Comparison of ENCODE assay signal across 19 cellular contexts in genomic region chr2:128449226-128450061, GRCh38.
DNase-seq lines count a peak whose midpoint lies in the region; ATAC-seq, FAIRE-seq and TF ChIP-seq lines count a peak whose summit lies in the region.
"Had no signal": no experiment of that assay in that cellular context is flagged by ENCODE, and none has a peak within 500 bp of the region (broad histone marks: within the 10 kb centered on the region; RNA-seq: fewer than 3 reads in every experiment).

No MANE protein-coding gene starts in this region.

- in situ Hi-C loops in HepG2 (cut with HindIII; ENCODE audit: extremely low pct_ligation_motif_present, low pct_unique_long_range_greater_than_20kb): no loop called here

- no peaks in the 10 kb centered on the region for H3K9me3 ChIP-seq in HepG2 (ENCODE audit: low read length)

- H3K27me3 ChIP-seq in H7 (ENCODE audit: control insufficient read depth, insufficient read depth, low read length) (no peaks in the 10 kb centered on the region), HepG2 (ENCODE audit: control insufficient read depth in 1 of 2, insufficient read depth in 2 of 2, low read length in 2 of 2) (peaks cover 2 to 7% of the 10 kb centered on the region in 2 experiments; a peak in 2 of 5 replicates)
- H3K27me3 ChIP-seq: BLaER1 treated with 17β-estradiol and CSF1 and Interleukin-3, amounts not matched to agents 10 nM and 100 nM had no signal

- H2AFZ ChIP-seq in HepG2 (ENCODE audit: low read length): no peak overlapping the region
- H2AFZ ChIP-seq: GM23248 had no signal

- H3K4me2 ChIP-seq in HepG2 (ENCODE audit: low read depth, low read length): no peak overlapping the region

- H3K27ac ChIP-seq in HepG2 (ENCODE audit: extremely low read length, insufficient read depth, low read length): no peak overlapping the region
- H3K27ac ChIP-seq: GM23248 had no signal

- DNase-seq in H7 (peak; percentile 80), HepG2 (ENCODE audit: low spot score) (no peak), NCI-H187 treated with DMSO at 0.1 percent for 48 hours (lab: John Stamatoyannopoulos, UW) (no peak), GM19239 (ENCODE audit: insufficient read length, low spot score) (no peak)
- DNase-seq in activated CD8-positive, alpha-beta memory T cell treated with anti-CD3 and anti-CD28 coated beads, Interleukin-2, amount 50 U/mL, for 4 hours: peak; percentile 8
- no peak for DNase-seq in stimulated activated naive CD8-positive, alpha-beta T cell treated with anti-CD3 and anti-CD28 coated beads, Interleukin-15, Interleukin-2, amounts not matched to agents 100 U/mL and 50 U/mL, for 24 hours
- DNase-seq: activated CD4-positive, CD25-positive, alpha-beta regulatory T cell; effector memory CD4-positive, alpha-beta T cell; GM23248; hypothalamus; left colon; NCI-H2081 treated with DMSO at 0.1 percent for 48 hours; NCI-H69 had no signal

- no TSS peak for BruUV-seq in HepG2 (replicated peaks; lab: Mats Ljungman, UMichigan)

- no peak overlapping the region for H3K4me3 ChIP-seq in H7 (ENCODE audit: insufficient read depth, low read depth, low read length)
- H3K4me3 ChIP-seq in HepG2 (replicated peaks in 1 of 3; ENCODE audit: insufficient read depth in 1 of 3, low read depth in 2 of 3, low read length in 3 of 3): no peak overlapping the region
- H3K4me3 ChIP-seq: BLaER1 treated with 17β-estradiol and CSF1 and Interleukin-3, amounts not matched to agents 10 nM and 100 nM; GM23248 had no signal

- H3K4me3 Mint-ChIP-seq in stimulated activated memory B cell treated with anti-CD40 and anti-IgM and Interleukin-4, amounts not matched to agents 10 μg/mL and 1 μg/mL and 100 μg/mL, for 72 hours: no peak overlapping the region

- ATAC-seq in HepG2 (peak; percentile 51), GM18861 (IDR thresholded peaks at IDR 0.05; ENCODE audit: unreplicated experiment) (no peak)
- peak; percentile 44 for ATAC-seq in stimulated activated memory B cell treated with anti-CD40 and anti-IgM and Interleukin-4, amounts not matched to agents 10 μg/mL and 1 μg/mL and 100 μg/mL, for 72 hours
- ATAC-seq in stimulated activated naive CD8-positive, alpha-beta T cell treated with anti-CD3 and anti-CD28 coated beads, Interleukin-15, Interleukin-2, amounts not matched to agents 100 U/mL and 50 U/mL, for 24 hours: no peak
- ATAC-seq: activated naive CD4-positive, alpha-beta T cell treated with anti-CD3 and anti-CD28 coated beads, Interleukin-2, amount 50 U/mL, for 72 hours; left colon had no signal

- FAIRE-seq in HepG2 (lab: Jason Lieb, UNC) (no peak), GM19239 (lab: Jason Lieb, UNC) (no peak)
- FAIRE-seq: bronchial epithelial cell, RCC 7860 had no signal

- peaks cover 40% of the 10 kb centered on the region for H3K27me3 Mint-ChIP-seq in stimulated activated memory B cell treated with anti-CD40 and anti-IgM and Interleukin-4, amounts not matched to agents 10 μg/mL and 1 μg/mL and 100 μg/mL, for 72 hours

- H3K79me2 ChIP-seq in HepG2 (ENCODE audit: insufficient read depth, low read length): no peaks in the 10 kb centered on the region

- no peaks in the 10 kb centered on the region for H3K36me3 ChIP-seq in H7 (replicated peaks; ENCODE audit: control insufficient read depth, insufficient read depth, low read length)
- H3K36me3 ChIP-seq in HepG2 (replicated peaks in 1 of 2; ENCODE audit: control insufficient read depth in 1 of 2, insufficient read depth in 2 of 2, low read length in 2 of 2): no peaks in the 10 kb centered on the region

- POLR2A ChIA-PET in HepG2 (lab: Yijun Ruan, JAX): no interaction called here

- CTCF ChIA-PET in HepG2 (lab: Yijun Ruan, JAX; ENCODE audit: low intra/inter-chr PET ratio, low total read pairs): no interaction called here

- no peak for TF ChIP-seq RAD21 in HepG2 (CRISPR knock-in tag; IDR thresholded peaks at IDR 0.05)

- TF ChIP-seq CTCF in HepG2 (CRISPR knock-in tag; IDR thresholded peaks at IDR 0.05): no peak

- TF ChIP-seq POLR2A in HepG2 (IDR thresholded peaks at IDR 0.05; ENCODE audit: insufficient read depth in 1 of 2, low read depth in 2 of 2, low read length in 2 of 2): no peak

- H3K4me1 ChIP-seq in HepG2 (ENCODE audit: insufficient read depth, low read length): no peaks in the 10 kb centered on the region

- H4K20me1 ChIP-seq in HepG2 (ENCODE audit: insufficient read depth, low read length): no peaks in the 10 kb centered on the region

- H3K36me3 Mint-ChIP-seq in stimulated activated memory B cell treated with anti-CD40 and anti-IgM and Interleukin-4, amounts not matched to agents 10 μg/mL and 1 μg/mL and 100 μg/mL, for 72 hours: no peaks in the 10 kb centered on the region
- H3K36me3 Mint-ChIP-seq: activated naive CD4-positive, alpha-beta T cell treated with anti-CD3 and anti-CD28 coated beads, Interleukin-2, amount 50 U/mL, for 72 hours had no signal

- H3K27ac Mint-ChIP-seq in stimulated activated memory B cell treated with anti-CD40 and anti-IgM and Interleukin-4, amounts not matched to agents 10 μg/mL and 1 μg/mL and 100 μg/mL, for 72 hours: no peak overlapping the region
- H3K27ac Mint-ChIP-seq: activated naive CD4-positive, alpha-beta T cell treated with anti-CD3 and anti-CD28 coated beads, Interleukin-2, amount 50 U/mL, for 72 hours had no signal

- H3K9ac ChIP-seq in HepG2 (ENCODE audit: insufficient read depth, low read depth, low read length): no peak overlapping the region
- H3K9ac ChIP-seq: GM23248 had no signal

- H3K9me3 Mint-ChIP-seq in stimulated activated memory B cell treated with anti-CD40 and anti-IgM and Interleukin-4, amounts not matched to agents 10 μg/mL and 1 μg/mL and 100 μg/mL, for 72 hours: peaks cover 3% of the 10 kb centered on the region
- H3K9me3 Mint-ChIP-seq: activated naive CD4-positive, alpha-beta T cell treated with anti-CD3 and anti-CD28 coated beads, Interleukin-2, amount 50 U/mL, for 72 hours had no signal

- intact Hi-C loops in HepG2 (cut with micrococcal nuclease; ENCODE audit: unreplicated experiment): no loop called here

- no peaks in the 10 kb centered on the region for H3K4me1 Mint-ChIP-seq in stimulated activated memory B cell treated with anti-CD40 and anti-IgM and Interleukin-4, amounts not matched to agents 10 μg/mL and 1 μg/mL and 100 μg/mL, for 72 hours

- TF ChIP-seq EP300 in HepG2 (IDR thresholded peaks at IDR 0.05; ENCODE audit: low read depth in 2 of 2, low read length in 2 of 2): no peak
- no peak for TF ChIP-seq EP300 in HepG2 (CRISPR knock-in tag; IDR thresholded peaks at IDR 0.05; ENCODE audit: borderline replicate concordance)

- 39% methylated on average over 15 of the region's 24 CpGs for WGBS in HepG2 (ENCODE audit: low lambda C conversion rate)

TF ChIP-seq in HepG2, 621 proteins besides CTCF, POLR2A, EP300 and RAD21:
- no peak for TF ChIP-seq ZHX2 (IDR thresholded peaks at IDR 0.05; ENCODE audit: low read depth)
- TF ChIP-seq ZHX2 (CRISPR knock-in tag; IDR thresholded peaks at IDR 0.05; ENCODE audit: borderline replicate concordance): no peak
- peak; percentile 28 for TF ChIP-seq HNRNPLL (IDR thresholded peaks at IDR 0.05; ENCODE audit: low read depth, low read length, poor library complexity, severe bottlenecking)

Comparison
In these comparisons a context has a peak if more than half of its experiments do, and no peak if none do; other contexts are left out.
1. DNase-seq: peak in H7 (single experiment) and activated CD8-positive, alpha-beta memory T cell treated with anti-CD3 and anti-CD28 coated beads, Interleukin-2, amount 50 U/mL, for 4 hours (single experiment); none in HepG2 (single experiment), NCI-H187 treated with DMSO at 0.1 percent for 48 hours (single experiment), stimulated activated naive CD8-positive, alpha-beta T cell treated with anti-CD3 and anti-CD28 coated beads, Interleukin-15, Interleukin-2, amounts not matched to agents 100 U/mL and 50 U/mL, for 24 hours (single experiment) and GM19239 (single experiment).
2. ATAC-seq: peak in HepG2 (single experiment) and stimulated activated memory B cell treated with anti-CD40 and anti-IgM and Interleukin-4, amounts not matched to agents 10 μg/mL and 1 μg/mL and 100 μg/mL, for 72 hours (single experiment); none in GM18861 (single experiment) and stimulated activated naive CD8-positive, alpha-beta T cell treated with anti-CD3 and anti-CD28 coated beads, Interleukin-15, Interleukin-2, amounts not matched to agents 100 U/mL and 50 U/mL, for 24 hours (single experiment).